ENCODE assay signal across 18 cellular contexts in genomic region chr2:233901367-233901766, GRCh38. TPM values are rescaled to one million over a fixed set of nuclear protein-coding genes. Genes with fewer than 3 reads are reported as not detected.
"Had no signal": no experiment of that assay in that cellular context is flagged by ENCODE, and none has a peak within 500 bp of the region (broad histone marks: within the 10 kb centered on the region; RNA-seq: fewer than 3 reads in every experiment).

No MANE protein-coding gene starts in this region.

- H3K4me1 ChIP-seq: colonic mucosa, foreskin keratinocyte, psoas muscle, right lobe of liver, uterus had no signal

- H3K36me3 ChIP-seq: colonic mucosa, right lobe of liver, uterus had no signal

- FAIRE-seq: kidney had no signal

- DNase-seq: colonic mucosa; dermis blood vessel endothelial cell; foreskin keratinocyte; head of caudate nucleus; kidney; left cardiac atrium; naive thymus-derived CD4-positive, alpha-beta T cell; nephron progenitor cell; psoas muscle; retina; right lobe of liver; stimulated activated CD4-positive, alpha-beta T cell treated with anti-CD3 and anti-CD28 coated beads, Interleukin-12 subunit alpha, Interleukin-12 subunit beta, amount 100 ng/mL, for 4 hours; stimulated activated naive CD4-positive, alpha-beta T cell; trophoblast cell; uterus had no signal

- H3K27ac ChIP-seq: colonic mucosa, foreskin keratinocyte, hepatocyte, psoas muscle, right lobe of liver, skin epidermis, uterus had no signal

- H3K4me3 ChIP-seq: colonic mucosa, hepatocyte, psoas muscle, right lobe of liver, skin epidermis, uterus had no signal

- H3K9me3 ChIP-seq: colonic mucosa, psoas muscle, right lobe of liver, uterus had no signal

- H3K27me3 ChIP-seq: colonic mucosa, right lobe of liver, uterus had no signal

- ATAC-seq: foreskin keratinocyte; left cardiac atrium; naive thymus-derived CD4-positive, alpha-beta T cell; psoas muscle; right lobe of liver had no signal

RNA-seq across cellular contexts. Expression of gene TRPM8, which starts 15.8 kb away (rescaled TPM):
- total RNA-seq: colonic mucosa; dermis blood vessel endothelial cell; foreskin keratinocyte; left cardiac atrium; naive thymus-derived CD4-positive, alpha-beta T cell; omental fat pad; psoas muscle had no signal
- polyA plus RNA-seq: naive thymus-derived CD4-positive, alpha-beta T cell; psoas muscle had no signal

RNA-seq across cellular contexts. Expression of gene HJURP, which starts 47.0 kb away (rescaled TPM):
- total RNA-seq: psoas muscle had no signal
